16 cellular contexts compared by ENCODE assay signal in the genomic region with DNA sequence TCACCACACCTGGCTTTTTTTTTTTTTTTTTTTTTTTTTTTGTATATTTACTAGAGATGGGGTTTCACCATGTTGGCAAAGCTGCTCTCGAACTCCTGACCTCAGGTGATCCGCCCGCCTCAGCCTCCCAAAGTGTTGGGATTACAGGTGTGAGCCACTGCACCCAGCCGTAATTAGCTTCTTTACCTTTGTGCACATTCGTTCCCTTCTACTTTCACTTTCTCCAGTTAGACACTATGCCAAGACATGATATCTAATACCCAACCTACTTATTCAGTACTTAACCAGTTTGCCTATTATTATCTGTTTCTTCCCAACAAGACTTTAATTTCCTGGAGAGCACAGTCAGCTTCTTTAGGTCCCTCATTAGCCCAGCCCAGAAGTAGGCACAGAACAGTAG. TPM values are rescaled to one million over a fixed set of nuclear protein-coding genes. Genes with fewer than 3 reads are reported as not detected.
DNase-seq lines count a peak whose midpoint lies in the region; ATAC-seq and TF ChIP-seq lines count a peak whose summit lies in the region.
"Had no signal": no experiment of that assay in that cellular context is flagged by ENCODE, and none has a peak within 500 bp of the region (broad histone marks: within the 10 kb centered on the region; RNA-seq: fewer than 3 reads in every experiment).

No MANE protein-coding gene starts in this region.

- H3K9me3 Mint-ChIP-seq in activated naive CD8-positive, alpha-beta T cell treated with anti-CD3 and anti-CD28 coated beads for 36 hours, result peaks cover 3% of the 10 kb centered on the region
- H3K9me3 Mint-ChIP-seq in natural killer cell, result no peaks in the 10 kb centered on the region
- peaks cover 3% of the 10 kb centered on the region for H3K9me3 Mint-ChIP-seq in type B pancreatic cell
- H3K9me3 Mint-ChIP-seq: endodermal cell, nephron progenitor cell had no signal

- H2AFZ ChIP-seq in SK-N-SH (ENCODE audit: low read depth) (no peak overlapping the region), Loucy (ENCODE audit: low read length) (no peak overlapping the region)

- no peak for TF ChIP-seq CTCF in SK-N-SH (IDR thresholded peaks at IDR 0.05)
- no peak for TF ChIP-seq CTCF in Loucy (conservative IDR thresholded peaks at IDR 0.05; ENCODE audit: low read length)
- no peak for TF ChIP-seq CTCF in natural killer cell (IDR thresholded peaks at IDR 0.05)
- TF ChIP-seq CTCF in type B pancreatic cell (conservative IDR thresholded peaks at IDR 0.05), result no peak

- no peak overlapping the region for H3K27ac Mint-ChIP-seq in activated naive CD8-positive, alpha-beta T cell treated with anti-CD3 and anti-CD28 coated beads for 36 hours
- peak overlapping the region in 1 of 2 donors; percentile 2 for H3K27ac Mint-ChIP-seq in natural killer cell
- H3K27ac Mint-ChIP-seq in type B pancreatic cell, result no peak overlapping the region
- H3K27ac Mint-ChIP-seq: endodermal cell, nephron progenitor cell had no signal

- no peaks in the 10 kb centered on the region for H3K79me2 ChIP-seq in SK-N-SH (ENCODE audit: insufficient read depth)
- H3K79me2 ChIP-seq in Loucy (ENCODE audit: insufficient read depth, low read length), result peaks cover 29% of the 10 kb centered on the region; the same call in 1 of the 2 replicates

- H3K4me3 ChIP-seq in SK-N-SH (ENCODE audit: low read depth in 2 of 2, low read length in 1 of 2), result peak overlapping the region in 1 of 2 experiments; percentile 26; a peak in 1 of 4 replicates
- peak overlapping the region; percentile 57 for H3K4me3 ChIP-seq in Loucy (ENCODE audit: low read length, poor library complexity, severe bottlenecking)
- H3K4me3 ChIP-seq: A549, gastroesophageal sphincter, tibial nerve had no signal

- H3F3A ChIP-seq in SK-N-SH (replicated peaks; ENCODE audit: insufficient read depth), result no peaks in the 10 kb centered on the region
- peaks cover 4% of the 10 kb centered on the region; the same call in 1 of the 2 replicates for H3F3A ChIP-seq in Loucy (ENCODE audit: low read depth)

- CTCF ChIA-PET in SK-N-SH (lab: Yijun Ruan, JAX), result interaction anchor here (1.1 kb wide), 1 partner anchor 9 kb away, joined by 4 read pairs; no protein-coding TSS in a partner anchor

- peaks cover 5% of the 10 kb centered on the region for H3K27me3 Mint-ChIP-seq in activated naive CD8-positive, alpha-beta T cell treated with anti-CD3 and anti-CD28 coated beads for 36 hours
- H3K27me3 Mint-ChIP-seq in natural killer cell (ENCODE audit: low read depth in 2 of 2), result peaks cover 12 to 47% of the 10 kb centered on the region in 2 donors
- H3K27me3 Mint-ChIP-seq in type B pancreatic cell, result peaks cover 18% of the 10 kb centered on the region

- DNase-seq in SK-N-SH (no peak), natural killer cell (no peak), type B pancreatic cell (ENCODE audit: extremely low spot score, unreplicated experiment) (no peak), anterior cingulate cortex (lab: John Stamatoyannopoulos, UW) (no peak)
- no peak for DNase-seq in activated naive CD8-positive, alpha-beta T cell treated with anti-CD3 and anti-CD28 coated beads for 36 hours
- no peak for DNase-seq in stimulated activated CD4-positive, alpha-beta T cell treated with anti-CD3 and anti-CD28 coated beads, Interleukin-1b, Interleukin-23, amount 100 ng/mL, for 48 hours
- DNase-seq: endodermal cell, kidney, NCI-H2171 treated with DMSO at 0.1 percent for 48 hours, nephron progenitor cell had no signal

- 12% methylated on average over 5 of the region's 5 CpGs for WGBS in SK-N-SH (ENCODE audit: low lambda C conversion rate)

- no peaks in the 10 kb centered on the region for H3K36me3 ChIP-seq in SK-N-SH (replicated peaks in 1 of 2; ENCODE audit: control insufficient read depth in 1 of 2, insufficient read depth in 2 of 2, low read length in 1 of 2)
- no peaks in the 10 kb centered on the region for H3K36me3 ChIP-seq in Loucy (ENCODE audit: insufficient read depth, low read length)
- H3K36me3 ChIP-seq: gastroesophageal sphincter, tibial nerve had no signal

- POLR2A ChIA-PET in SK-N-SH (lab: Yijun Ruan, JAX), result no interaction called here

- TF ChIP-seq EP300 in SK-N-SH (IDR thresholded peaks at IDR 0.05; ENCODE audit: borderline replicate concordance in 1 of 2, low read depth in 1 of 2, low read length in 1 of 2), result no peak

- H3K4me2 ChIP-seq in SK-N-SH (peak overlapping the region; percentile 57), Loucy (ENCODE audit: low read depth, low read length, poor library complexity, severe bottlenecking) (peak overlapping the region; percentile 71)
- H3K4me2 ChIP-seq: A549 had no signal

- H3K4me1 Mint-ChIP-seq in activated naive CD8-positive, alpha-beta T cell treated with anti-CD3 and anti-CD28 coated beads for 36 hours, result peaks cover 31% of the 10 kb centered on the region
- H3K4me1 Mint-ChIP-seq in natural killer cell, result peaks cover 32 to 38% of the 10 kb centered on the region in 2 donors
- H3K4me1 Mint-ChIP-seq in type B pancreatic cell (ENCODE audit: unreplicated experiment), result no peaks in the 10 kb centered on the region
- H3K4me1 Mint-ChIP-seq: endodermal cell had no signal

- no peaks in the 10 kb centered on the region for H3K4me1 ChIP-seq in SK-N-SH (ENCODE audit: control insufficient read depth in 1 of 2, insufficient read depth in 2 of 2, low read depth in 1 of 2, low read length in 1 of 2)
- peaks cover 51% of the 10 kb centered on the region for H3K4me1 ChIP-seq in Loucy (ENCODE audit: insufficient read depth, low read length, poor library complexity, severe bottlenecking)
- H3K4me1 ChIP-seq: A549 had no signal

- intact Hi-C loops in natural killer cell (cut with micrococcal nuclease), result no loop called here

- H3K9me2 ChIP-seq in SK-N-SH (no peaks in the 10 kb centered on the region), Loucy (replicated peaks; ENCODE audit: low read depth, low read length) (no peaks in the 10 kb centered on the region)

- H3K27me3 ChIP-seq in SK-N-SH (ENCODE audit: insufficient read depth) (peaks cover 33% of the 10 kb centered on the region; the same call in 1 of the 2 replicates), Loucy (ENCODE audit: insufficient read depth, low read length, poor library complexity, severe bottlenecking) (no peaks in the 10 kb centered on the region)

- ATAC-seq in SK-N-SH treated with all-trans-retinoic acid at 6 μM for 48 hours (no peak), natural killer cell (no peak)
- ATAC-seq: A549, gastroesophageal sphincter, Panc1 had no signal

- H3K36me3 Mint-ChIP-seq in activated naive CD8-positive, alpha-beta T cell treated with anti-CD3 and anti-CD28 coated beads for 36 hours, result no peaks in the 10 kb centered on the region
- no peaks in the 10 kb centered on the region for H3K36me3 Mint-ChIP-seq in natural killer cell
- H3K36me3 Mint-ChIP-seq in type B pancreatic cell, result peaks cover 4% of the 10 kb centered on the region

- H3K27ac ChIP-seq in SK-N-SH (ENCODE audit: low read depth in 2 of 2, low read length in 1 of 2), result no peak overlapping the region
- H3K27ac ChIP-seq: A549, gastroesophageal sphincter, tibial nerve had no signal

- peak overlapping the region; percentile 49 for H3K4me3 Mint-ChIP-seq in activated naive CD8-positive, alpha-beta T cell treated with anti-CD3 and anti-CD28 coated beads for 36 hours
- H3K4me3 Mint-ChIP-seq in natural killer cell, result peak overlapping the region; percentile 76
- no peak overlapping the region for H3K4me3 Mint-ChIP-seq in type B pancreatic cell
- H3K4me3 Mint-ChIP-seq: endodermal cell, nephron progenitor cell had no signal

- H3K9me3 ChIP-seq in SK-N-SH, result no peaks in the 10 kb centered on the region
- no peaks in the 10 kb centered on the region for H3K9me3 ChIP-seq in Loucy (ENCODE audit: insufficient read depth, low read depth, low read length)
- H3K9me3 ChIP-seq: A549, gastroesophageal sphincter, tibial nerve had no signal

- H4K20me1 ChIP-seq in SK-N-SH (ENCODE audit: insufficient read depth), result no peaks in the 10 kb centered on the region
- no peaks in the 10 kb centered on the region for H4K20me1 ChIP-seq in Loucy (ENCODE audit: insufficient read depth, low read length, poor library complexity, severe bottlenecking)

- TF ChIP-seq RAD21 in SK-N-SH (IDR thresholded peaks at IDR 0.05; ENCODE audit: low read length), result no peak

- H3K9ac ChIP-seq in SK-N-SH (no peak overlapping the region), Loucy (ENCODE audit: low read depth, low read length, poor library complexity, severe bottlenecking) (peak overlapping the region; percentile 65)

TF ChIP-seq in SK-N-SH treated with all-trans-retinoic acid at 6 μM for 48 hours, 23 proteins besides CTCF, POLR2A, EP300 and RAD21 (continues in another document):
- no peak for TF ChIP-seq ZNF70 (CRISPR knock-in tag; IDR thresholded peaks at IDR 0.05)
- no peak for TF ChIP-seq OSR1 (CRISPR knock-in tag; IDR thresholded peaks at IDR 0.05)
- no peak for TF ChIP-seq ARNTL (CRISPR knock-in tag; IDR thresholded peaks at IDR 0.05; ENCODE audit: borderline replicate concordance, low read depth)
- no peak for TF ChIP-seq BACH2 (CRISPR knock-in tag; IDR thresholded peaks at IDR 0.05; ENCODE audit: borderline replicate concordance)
- no peak for TF ChIP-seq ISL1 (CRISPR knock-in tag; IDR thresholded peaks at IDR 0.05)

RNA-seq across cellular contexts. Expression of a gene that starts 5.3 kb away (rescaled TPM):
- polyA plus RNA-seq in SK-N-SH (2012; rRNA removed), result not detected in 2 replicates
- polyA plus RNA-seq in SK-N-SH (2012; cell fraction: cytosol; rRNA removed), result not detected in 2 replicates
- polyA plus RNA-seq in SK-N-SH (2012; cell fraction: nucleus; rRNA removed), result 0.01 TPM in 1 of 2 replicates, not detected in the other
- under 1 TPM; 0.46 to 0.56 TPM for total RNA-seq in activated naive CD8-positive, alpha-beta T cell treated with anti-CD3 and anti-CD28 coated beads for 36 hours
- total RNA-seq in natural killer cell (1 to 10 TPM; 2.0 to 2.6 (median 2.4) TPM), type B pancreatic cell (ENCODE audit: low replicate concordance) (0.68 and 8.9 TPM in 2 replicates)

RNA-seq across cellular contexts. Expression of a gene that starts 54.6 kb away (rescaled TPM):
- 12.2 and 22.4 TPM in 2 replicates for polyA plus RNA-seq in SK-N-SH (2012; rRNA removed)
- 18.0 and 19.6 TPM in 2 replicates for polyA plus RNA-seq in SK-N-SH (2012; cell fraction: cytosol; rRNA removed)
- polyA plus RNA-seq in SK-N-SH (2012; cell fraction: nucleus; rRNA removed), result 54.9 and 64.5 TPM in 2 replicates
- 100 to 1,000 TPM; 276 to 279 TPM for total RNA-seq in activated naive CD8-positive, alpha-beta T cell treated with anti-CD3 and anti-CD28 coated beads for 36 hours
- total RNA-seq in natural killer cell (10 to 100 TPM; 13.4 to 36.0 (median 33.0) TPM), type B pancreatic cell (ENCODE audit: low replicate concordance) (196 and 635 TPM in 2 replicates)

RNA-seq across cellular contexts. Expression of a gene that starts 55.1 kb away (rescaled TPM):
- 13.5 and 15.7 TPM in 2 replicates for polyA plus RNA-seq in SK-N-SH (2012; rRNA removed)
- 22.2 and 42.5 TPM in 2 replicates for polyA plus RNA-seq in SK-N-SH (2012; cell fraction: cytosol; rRNA removed)
- 2.9 and 9.9 TPM in 2 replicates for polyA plus RNA-seq in SK-N-SH (2012; cell fraction: nucleus; rRNA removed)
- 100 to 1,000 TPM; 121 to 125 TPM for total RNA-seq in activated naive CD8-positive, alpha-beta T cell treated with anti-CD3 and anti-CD28 coated beads for 36 hours
- 10 to 100 TPM; 13.0 to 16.3 (median 13.1) TPM for total RNA-seq in natural killer cell
- total RNA-seq in type B pancreatic cell (ENCODE audit: low replicate concordance), result 39.6 and 57.6 TPM in 2 replicates
